11 cellular contexts compared by ENCODE assay signal in genomic region chr1:10074855-10075418, GRCh38. TPM values are rescaled to one million over a fixed set of nuclear protein-coding genes. Genes with fewer than 3 reads are reported as not detected.
A peak's percentile ranks its signal among the peaks of the same experiment; 100 is the strongest.
DNase-seq lines count a peak whose midpoint lies in the region; ATAC-seq and TF ChIP-seq lines count a peak whose summit lies in the region.
"Had no signal": no experiment of that assay in that cellular context is flagged by ENCODE, and none has a peak within 500 bp of the region (broad histone marks: within the 10 kb centered on the region; RNA-seq: fewer than 3 reads in every experiment).

No MANE protein-coding gene starts in this region.

- peaks cover 0 to 26% (median 0%) of the 10 kb centered on the region in 11 experiments; a peak in 3 of 22 replicates for H3K27me3 ChIP-seq in BLaER1 treated with 17β-estradiol and CSF1 and Interleukin-3, amounts not matched to agents 10 nM and 100 nM
- no peaks in the 10 kb centered on the region for H3K27me3 ChIP-seq in SJCRH30
- H3K27me3 ChIP-seq: BLaER1 had no signal

- H3K36me3 ChIP-seq in BLaER1 treated with 17β-estradiol and CSF1 and Interleukin-3, amounts not matched to agents 10 nM and 100 nM: peaks cover 35 to 77% (median 56%) of the 10 kb centered on the region in 11 experiments
- H3K36me3 ChIP-seq in SJCRH30: peaks cover 6% of the 10 kb centered on the region; the same call in 1 of the 2 replicates

- H3K9ac ChIP-seq in BLaER1 treated with 17β-estradiol and CSF1 and Interleukin-3, amounts not matched to agents 10 nM and 100 nM: 0 out of 22 replicates have a peak overlapping the region, but pooled peaks of 1 of the 11 experiments have one; percentile 7
- H3K9ac ChIP-seq: BLaER1 had no signal

- H3K4me3 ChIP-seq in BLaER1 treated with 17β-estradiol and CSF1 and Interleukin-3, amounts not matched to agents 10 nM and 100 nM: no peak overlapping the region
- no peak overlapping the region for H3K4me3 ChIP-seq in SJCRH30
- H3K4me3 ChIP-seq: BLaER1 had no signal

- H3K27me3 Mint-ChIP-seq in osteocyte (ENCODE audit: unreplicated experiment): no peaks in the 10 kb centered on the region

- H3K4me1 ChIP-seq in BLaER1 treated with 17β-estradiol and CSF1 and Interleukin-3, amounts not matched to agents 10 nM and 100 nM: peaks cover 12 to 29% (median 21%) of the 10 kb centered on the region in 10 experiments; a peak in 19 of 20 replicates
- H3K4me1 ChIP-seq in SJCRH30: peaks cover 16% of the 10 kb centered on the region

- peaks cover 0 to 100% (median 45%) of the 10 kb centered on the region in 11 experiments; a peak in 17 of 22 replicates for H4K20me1 ChIP-seq in BLaER1 treated with 17β-estradiol and CSF1 and Interleukin-3, amounts not matched to agents 10 nM and 100 nM

- no peak for ATAC-seq in HG03342 (IDR thresholded peaks at IDR 0.05; ENCODE audit: unreplicated experiment)
- no peak for ATAC-seq in GM21825 (IDR thresholded peaks at IDR 0.05; ENCODE audit: unreplicated experiment)

- peak overlapping the region; percentile 80 for H3K27ac Mint-ChIP-seq in osteocyte (ENCODE audit: unreplicated experiment)
- H3K27ac Mint-ChIP-seq: nephron had no signal

- peak overlapping the region in 9 of 11 experiments; percentile 14 to 78 (median 67); a peak in 16 of 22 replicates for H3K4me2 ChIP-seq in BLaER1 treated with 17β-estradiol and CSF1 and Interleukin-3, amounts not matched to agents 10 nM and 100 nM

- H3K9me3 ChIP-seq in BLaER1 treated with 17β-estradiol and CSF1 and Interleukin-3, amounts not matched to agents 10 nM and 100 nM (replicated peaks in 1 of 11): peaks cover 0 to 2% (median 0%) of the 10 kb centered on the region in 11 experiments; a peak in 2 of 22 replicates
- no peaks in the 10 kb centered on the region for H3K9me3 ChIP-seq in SJCRH30 (replicated peaks)
- H3K9me3 ChIP-seq: BLaER1 had no signal

- no peak overlapping the region for H3K4me3 Mint-ChIP-seq in osteocyte (ENCODE audit: unreplicated experiment)
- H3K4me3 Mint-ChIP-seq: nephron had no signal

- H3K9me3 Mint-ChIP-seq in osteocyte (ENCODE audit: unreplicated experiment): no peaks in the 10 kb centered on the region
- H3K9me3 Mint-ChIP-seq: nephron had no signal

- peaks cover 10% of the 10 kb centered on the region for H3K36me3 Mint-ChIP-seq in osteocyte (ENCODE audit: unreplicated experiment)

- DNase-seq in SJCRH30 (peak in 1 of 2 experiments; percentile 39), erythroblast (lab: John Stamatoyannopoulos, UW) (peak; percentile 53 to 74), osteocyte (ENCODE audit: extremely low spot score, unreplicated experiment) (no peak), DMS79 (lab: John Stamatoyannopoulos, UW) (no peak), putamen (ENCODE audit: low spot score) (no peak)
- DNase-seq: NCI-H1930 had no signal

- TF ChIP-seq POLR2A in erythroblast (IDR thresholded peaks at IDR 0.05; ENCODE audit: low read length): no peak

- no peak overlapping the region for H3K27ac ChIP-seq in BLaER1 treated with 17β-estradiol and CSF1 and Interleukin-3, amounts not matched to agents 10 nM and 100 nM
- peak overlapping the region; percentile 75 for H3K27ac ChIP-seq in SJCRH30
- H3K27ac ChIP-seq: BLaER1 had no signal

- peaks cover 23% of the 10 kb centered on the region for H3K4me1 Mint-ChIP-seq in osteocyte (ENCODE audit: unreplicated experiment)

- no peak for TF ChIP-seq CTCF in osteocyte (IDR thresholded peaks at IDR 0.05)

RNA-seq across cellular contexts. Expression of gene UBE4B, which starts 42.2 kb away (rescaled TPM):
- 48.1 and 48.7 TPM in 2 replicates for total RNA-seq in SJCRH30 (2014; rRNA removed; shearing (Covaris generic))
- total RNA-seq in osteocyte: 59.3 and 62.2 TPM in 2 replicates

Comparison
In these comparisons a context has a peak if more than half of its experiments do, and no peak if none do; other contexts are left out.
1. DNase-seq: peak in erythroblast (2 of 2); none in osteocyte (single experiment), DMS79 (single experiment) and putamen (single experiment).